Comparison of ENCODE assay signal across 1 cellular context in genomic region chr2:221103930-221104329, GRCh38.
TF ChIP-seq lines count a peak whose summit lies in the region.

No MANE protein-coding gene starts in this region.

TF ChIP-seq in H1, 55 proteins besides CTCF, POLR2A, EP300 and RAD21:
- TF ChIP-seq USF2 (IDR thresholded peaks at IDR 0.05; ENCODE audit: low read length) (no peak), HDAC6 (IDR thresholded peaks at IDR 0.05; ENCODE audit: low read depth, low read length) (no peak), EGR1 (IDR thresholded peaks at IDR 0.05; ENCODE audit: borderline replicate concordance, low read depth, low read length) (no peak), EZH2 (IDR thresholded peaks at IDR 0.05; ENCODE audit: low read depth, low read length, severe bottlenecking) (no peak), CBX8 (IDR thresholded peaks at IDR 0.05; ENCODE audit: borderline replicate concordance, low read depth, low read length) (no peak), BACH1 (IDR thresholded peaks at IDR 0.05; ENCODE audit: low read length) (no peak), FOSL1 (IDR thresholded peaks at IDR 0.05; ENCODE audit: insufficient read depth, low read depth, low read length) (no peak), SUZ12 (IDR thresholded peaks at IDR 0.05; ENCODE audit: low read length) (no peak), CBX5 (IDR thresholded peaks at IDR 0.05; ENCODE audit: low read depth, low read length) (no peak), GABPA (IDR thresholded peaks at IDR 0.05; ENCODE audit: borderline replicate concordance, insufficient read depth, low read length) (no peak), TCF12 (IDR thresholded peaks at IDR 0.05; ENCODE audit: low read depth, low read length) (no peak), CEBPB (IDR thresholded peaks at IDR 0.05; ENCODE audit: low read depth, low read length) (no peak), POLR2AphosphoS5 (IDR thresholded peaks at IDR 0.05; ENCODE audit: low read depth, low read length) (no peak)
- TF ChIP-seq, protein P1, sequence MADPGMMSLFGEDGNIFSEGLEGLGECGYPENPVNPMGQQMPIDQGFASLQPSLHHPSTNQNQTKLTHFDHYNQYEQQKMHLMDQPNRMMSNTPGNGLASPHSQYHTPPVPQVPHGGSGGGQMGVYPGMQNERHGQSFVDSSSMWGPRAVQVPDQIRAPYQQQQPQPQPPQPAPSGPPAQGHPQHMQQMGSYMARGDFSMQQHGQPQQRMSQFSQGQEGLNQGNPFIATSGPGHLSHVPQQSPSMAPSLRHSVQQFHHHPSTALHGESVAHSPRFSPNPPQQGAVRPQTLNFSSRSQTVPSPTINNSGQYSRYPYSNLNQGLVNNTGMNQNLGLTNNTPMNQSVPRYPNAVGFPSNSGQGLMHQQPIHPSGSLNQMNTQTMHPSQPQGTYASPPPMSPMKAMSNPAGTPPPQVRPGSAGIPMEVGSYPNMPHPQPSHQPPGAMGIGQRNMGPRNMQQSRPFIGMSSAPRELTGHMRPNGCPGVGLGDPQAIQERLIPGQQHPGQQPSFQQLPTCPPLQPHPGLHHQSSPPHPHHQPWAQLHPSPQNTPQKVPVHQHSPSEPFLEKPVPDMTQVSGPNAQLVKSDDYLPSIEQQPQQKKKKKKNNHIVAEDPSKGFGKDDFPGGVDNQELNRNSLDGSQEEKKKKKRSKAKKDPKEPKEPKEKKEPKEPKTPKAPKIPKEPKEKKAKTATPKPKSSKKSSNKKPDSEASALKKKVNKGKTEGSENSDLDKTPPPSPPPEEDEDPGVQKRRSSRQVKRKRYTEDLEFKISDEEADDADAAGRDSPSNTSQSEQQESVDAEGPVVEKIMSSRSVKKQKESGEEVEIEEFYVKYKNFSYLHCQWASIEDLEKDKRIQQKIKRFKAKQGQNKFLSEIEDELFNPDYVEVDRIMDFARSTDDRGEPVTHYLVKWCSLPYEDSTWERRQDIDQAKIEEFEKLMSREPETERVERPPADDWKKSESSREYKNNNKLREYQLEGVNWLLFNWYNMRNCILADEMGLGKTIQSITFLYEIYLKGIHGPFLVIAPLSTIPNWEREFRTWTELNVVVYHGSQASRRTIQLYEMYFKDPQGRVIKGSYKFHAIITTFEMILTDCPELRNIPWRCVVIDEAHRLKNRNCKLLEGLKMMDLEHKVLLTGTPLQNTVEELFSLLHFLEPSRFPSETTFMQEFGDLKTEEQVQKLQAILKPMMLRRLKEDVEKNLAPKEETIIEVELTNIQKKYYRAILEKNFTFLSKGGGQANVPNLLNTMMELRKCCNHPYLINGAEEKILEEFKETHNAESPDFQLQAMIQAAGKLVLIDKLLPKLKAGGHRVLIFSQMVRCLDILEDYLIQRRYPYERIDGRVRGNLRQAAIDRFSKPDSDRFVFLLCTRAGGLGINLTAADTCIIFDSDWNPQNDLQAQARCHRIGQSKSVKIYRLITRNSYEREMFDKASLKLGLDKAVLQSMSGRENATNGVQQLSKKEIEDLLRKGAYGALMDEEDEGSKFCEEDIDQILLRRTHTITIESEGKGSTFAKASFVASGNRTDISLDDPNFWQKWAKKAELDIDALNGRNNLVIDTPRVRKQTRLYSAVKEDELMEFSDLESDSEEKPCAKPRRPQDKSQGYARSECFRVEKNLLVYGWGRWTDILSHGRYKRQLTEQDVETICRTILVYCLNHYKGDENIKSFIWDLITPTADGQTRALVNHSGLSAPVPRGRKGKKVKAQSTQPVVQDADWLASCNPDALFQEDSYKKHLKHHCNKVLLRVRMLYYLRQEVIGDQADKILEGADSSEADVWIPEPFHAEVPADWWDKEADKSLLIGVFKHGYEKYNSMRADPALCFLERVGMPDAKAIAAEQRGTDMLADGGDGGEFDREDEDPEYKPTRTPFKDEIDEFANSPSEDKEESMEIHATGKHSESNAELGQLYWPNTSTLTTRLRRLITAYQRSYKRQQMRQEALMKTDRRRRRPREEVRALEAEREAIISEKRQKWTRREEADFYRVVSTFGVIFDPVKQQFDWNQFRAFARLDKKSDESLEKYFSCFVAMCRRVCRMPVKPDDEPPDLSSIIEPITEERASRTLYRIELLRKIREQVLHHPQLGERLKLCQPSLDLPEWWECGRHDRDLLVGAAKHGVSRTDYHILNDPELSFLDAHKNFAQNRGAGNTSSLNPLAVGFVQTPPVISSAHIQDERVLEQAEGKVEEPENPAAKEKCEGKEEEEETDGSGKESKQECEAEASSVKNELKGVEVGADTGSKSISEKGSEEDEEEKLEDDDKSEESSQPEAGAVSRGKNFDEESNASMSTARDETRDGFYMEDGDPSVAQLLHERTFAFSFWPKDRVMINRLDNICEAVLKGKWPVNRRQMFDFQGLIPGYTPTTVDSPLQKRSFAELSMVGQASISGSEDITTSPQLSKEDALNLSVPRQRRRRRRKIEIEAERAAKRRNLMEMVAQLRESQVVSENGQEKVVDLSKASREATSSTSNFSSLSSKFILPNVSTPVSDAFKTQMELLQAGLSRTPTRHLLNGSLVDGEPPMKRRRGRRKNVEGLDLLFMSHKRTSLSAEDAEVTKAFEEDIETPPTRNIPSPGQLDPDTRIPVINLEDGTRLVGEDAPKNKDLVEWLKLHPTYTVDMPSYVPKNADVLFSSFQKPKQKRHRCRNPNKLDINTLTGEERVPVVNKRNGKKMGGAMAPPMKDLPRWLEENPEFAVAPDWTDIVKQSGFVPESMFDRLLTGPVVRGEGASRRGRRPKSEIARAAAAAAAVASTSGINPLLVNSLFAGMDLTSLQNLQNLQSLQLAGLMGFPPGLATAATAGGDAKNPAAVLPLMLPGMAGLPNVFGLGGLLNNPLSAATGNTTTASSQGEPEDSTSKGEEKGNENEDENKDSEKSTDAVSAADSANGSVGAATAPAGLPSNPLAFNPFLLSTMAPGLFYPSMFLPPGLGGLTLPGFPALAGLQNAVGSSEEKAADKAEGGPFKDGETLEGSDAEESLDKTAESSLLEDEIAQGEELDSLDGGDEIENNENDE (IDR thresholded peaks at IDR 0.05; ENCODE audit: insufficient replicate concordance, low read length), result no peak
